Comparison of ENCODE assay signal across 8 cellular contexts in genomic region chr2:88903744-88904353, GRCh38.
A peak's percentile ranks its signal among the peaks of the same experiment; 100 is the strongest.
DNase-seq lines count a peak whose midpoint lies in the region; FAIRE-seq and TF ChIP-seq lines count a peak whose summit lies in the region.

No MANE protein-coding gene starts in this region.

- TF ChIP-seq CTCF in progenitor cell of endocrine pancreas (IDR thresholded peaks at IDR 0.05; ENCODE audit: unreplicated experiment), result peak; percentile 61
- TF ChIP-seq CTCF in lower leg skin (IDR thresholded peaks at IDR 0.05), result no peak

- peaks cover 12% of the 10 kb centered on the region for H3K9me3 Mint-ChIP-seq in progenitor cell of endocrine pancreas (ENCODE audit: low read depth)

- H3K9me3 ChIP-seq in HAP-1, result no peaks in the 10 kb centered on the region

- no peaks in the 10 kb centered on the region for H3K36me3 ChIP-seq in HAP-1 (replicated peaks)

- H3K4me1 Mint-ChIP-seq in progenitor cell of endocrine pancreas (ENCODE audit: low read depth), result no peaks in the 10 kb centered on the region

- H3K36me3 Mint-ChIP-seq in progenitor cell of endocrine pancreas (ENCODE audit: insufficient read depth), result no peaks in the 10 kb centered on the region

- no peak overlapping the region for H3K27ac Mint-ChIP-seq in progenitor cell of endocrine pancreas

- H3K4me3 ChIP-seq in HAP-1, result no peak overlapping the region
- H3K4me3 ChIP-seq in lower leg skin (ENCODE audit: low read depth, poor library complexity, severe bottlenecking), result no peak overlapping the region

- FAIRE-seq in RCC 7860 (lab: Jason Lieb, UNC), result peak; percentile 30

- in situ Hi-C loops in HAP-1 (cut with MboI; ENCODE audit: low sequenced_read_pairs), result no loop called here

- peaks cover 5% of the 10 kb centered on the region for H3K27me3 Mint-ChIP-seq in progenitor cell of endocrine pancreas

- H3K27me3 ChIP-seq in HAP-1 (ENCODE audit: low read depth), result 0 out of 2 replicates have a peak, but pooled peaks cover 2% of the 10 kb centered on the region

- H3K4me3 Mint-ChIP-seq in progenitor cell of endocrine pancreas (ENCODE audit: low read depth), result no peak overlapping the region

- 8 to 11% methylated on average over 2 of the region's 2 CpGs for WGBS in lower leg skin, 2 donors

- no peak for TF ChIP-seq POLR2A in lower leg skin (IDR thresholded peaks at IDR 0.05)

- H3K4me1 ChIP-seq in HAP-1, result no peaks in the 10 kb centered on the region

- intact Hi-C loops in lower leg skin (cut with DNase I; ENCODE audit: low total_unique reads), result no loop called here

- DNase-seq in D341Med (ENCODE audit: low spot score), result peak; percentile 42
- DNase-seq in HAP-1 (ENCODE audit: low spot score in 2 of 2), result peak; percentile 32 to 36
- DNase-seq in RCC 7860 (ENCODE audit: low spot score), result no peak
- DNase-seq in fibroblast of peridontal ligament (ENCODE audit: extremely low read depth), result peak; percentile 48
- DNase-seq in progenitor cell of endocrine pancreas (ENCODE audit: low spot score, unreplicated experiment), result no peak
- no peak for DNase-seq in GOT3 (lab: John Stamatoyannopoulos, UW)
- no peak for DNase-seq in activated gamma-delta T cell treated with Interleukin-2 at 50 U/mL for 16 hours
- no peak for DNase-seq in lower leg skin (ENCODE audit: low spot score in 2 of 2)

Comparison
In these comparisons a context has a peak if more than half of its experiments do, and no peak if none do; other contexts are left out.
1. DNase-seq: peak in D341Med (single experiment), HAP-1 (2 of 2) and fibroblast of peridontal ligament (single experiment); none in RCC 7860 (single experiment), progenitor cell of endocrine pancreas (single experiment), GOT3 (single experiment), activated gamma-delta T cell treated with Interleukin-2 at 50 U/mL for 16 hours (single experiment) and lower leg skin (0 of 2).